ENCODE assay signal across 29 cellular contexts in the genomic region with DNA sequence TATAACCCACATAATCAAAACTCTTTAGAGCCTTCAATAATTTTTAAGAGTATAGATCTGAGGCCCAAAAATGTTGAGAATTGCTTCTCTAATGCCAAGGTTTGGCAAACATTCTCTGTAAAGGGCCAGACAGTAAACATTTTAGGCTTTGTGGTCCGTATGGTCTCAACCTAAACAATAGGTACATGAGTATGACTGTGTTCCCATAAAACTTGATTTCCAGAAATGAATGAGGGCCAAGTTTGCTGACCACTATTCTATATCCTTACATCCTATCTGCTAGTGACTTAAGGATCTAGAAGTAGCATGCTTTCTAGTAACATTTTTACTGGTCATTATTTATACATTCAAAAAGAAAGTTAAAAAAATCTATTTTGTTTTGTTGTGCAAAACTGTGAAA.
"Had no signal": no experiment of that assay in that cellular context is flagged by ENCODE, and none has a peak within 500 bp of the region (broad histone marks: within the 10 kb centered on the region; RNA-seq: fewer than 3 reads in every experiment).

No MANE protein-coding gene starts in this region.

- H3K4me3 Mint-ChIP-seq: natural killer cell treated with Interleukin-12 subunit alpha and Interleukin-12 subunit beta and Interleukin-15 and Interleukin-18, amount 100 ng/mL, for 72 hours; nephron progenitor cell; neural crest cell; stimulated activated effector memory CD8-positive, alpha-beta T cell treated with anti-CD3 and anti-CD28 coated beads, Interleukin-12 subunit alpha, Interleukin-12 subunit beta, amount 100 ng/mL, for 72 hours; stimulated activated naive B cell treated with anti-CD40 and anti-IgM and Interleukin-4, amounts not matched to agents 10 μg/mL and 1 μg/mL and 100 μg/mL, for 72 hours; stimulated activated naive CD8-positive, alpha-beta T cell treated with anti-CD3 and anti-CD28 coated beads, Interleukin-15, Interleukin-2, amounts not matched to agents 100 ng/mL and 50 ng/mL, for 24 hours had no signal

- H3K9me3 ChIP-seq: ovary, psoas muscle, right lobe of liver, sigmoid colon, stomach, thoracic aorta, thyroid gland, tibial nerve, upper lobe of left lung, vagina had no signal

- H3K27me3 ChIP-seq: ovary, right lobe of liver, sigmoid colon, stomach, thyroid gland, tibial nerve, upper lobe of left lung, vagina had no signal

- H3K27ac Mint-ChIP-seq: natural killer cell treated with Interleukin-12 subunit alpha and Interleukin-12 subunit beta and Interleukin-15 and Interleukin-18, amount 100 ng/mL, for 72 hours; nephron progenitor cell; progenitor cell of endocrine pancreas; stimulated activated effector memory CD8-positive, alpha-beta T cell treated with anti-CD3 and anti-CD28 coated beads, Interleukin-12 subunit alpha, Interleukin-12 subunit beta, amount 100 ng/mL, for 72 hours; stimulated activated naive B cell treated with anti-CD40 and anti-IgM and Interleukin-4, amounts not matched to agents 10 μg/mL and 1 μg/mL and 100 μg/mL, for 72 hours; stimulated activated naive CD8-positive, alpha-beta T cell treated with anti-CD3 and anti-CD28 coated beads, Interleukin-15, Interleukin-2, amounts not matched to agents 100 ng/mL and 50 ng/mL, for 24 hours had no signal

- H3K4me1 ChIP-seq: parathyroid adenoma, right lobe of liver, thyroid gland, vagina had no signal

- H3K4me3 ChIP-seq: ovary, psoas muscle, right lobe of liver, sigmoid colon, stomach, thoracic aorta, thyroid gland, tibial nerve, upper lobe of left lung, vagina had no signal

- FAIRE-seq: small intestine, urothelium cell line had no signal

- H3K79me2 ChIP-seq: parathyroid adenoma had no signal

- ATAC-seq: natural killer cell treated with Interleukin-12 subunit alpha and Interleukin-12 subunit beta and Interleukin-15 and Interleukin-18, amount 100 ng/mL, for 72 hours; psoas muscle; right cardiac atrium; right lobe of liver; stimulated activated effector memory CD8-positive, alpha-beta T cell treated with anti-CD3 and anti-CD28 coated beads, Interleukin-12 subunit alpha, Interleukin-12 subunit beta, amount 100 ng/mL, for 72 hours; stimulated activated naive B cell treated with anti-CD40 and anti-IgM and Interleukin-4, amounts not matched to agents 10 μg/mL and 1 μg/mL and 100 μg/mL, for 72 hours had no signal

- H3K9ac ChIP-seq: parathyroid adenoma had no signal

- H3K27me3 Mint-ChIP-seq: natural killer cell treated with Interleukin-12 subunit alpha and Interleukin-12 subunit beta and Interleukin-15 and Interleukin-18, amount 100 ng/mL, for 72 hours; progenitor cell of endocrine pancreas; stimulated activated naive CD8-positive, alpha-beta T cell treated with anti-CD3 and anti-CD28 coated beads, Interleukin-15, Interleukin-2, amounts not matched to agents 100 ng/mL and 50 ng/mL, for 24 hours had no signal

- H2AFZ ChIP-seq: parathyroid adenoma had no signal

- H3K27ac ChIP-seq: ovary, parathyroid adenoma, psoas muscle, right lobe of liver, sigmoid colon, stomach, thoracic aorta, thyroid gland, tibial nerve, upper lobe of left lung, vagina had no signal

- H3K36me3 ChIP-seq: ovary, right lobe of liver, sigmoid colon, stomach, thoracic aorta, thyroid gland, tibial nerve, upper lobe of left lung, vagina had no signal

- H3K9me3 Mint-ChIP-seq: natural killer cell treated with Interleukin-12 subunit alpha and Interleukin-12 subunit beta and Interleukin-15 and Interleukin-18, amount 100 ng/mL, for 72 hours; neural crest cell; stimulated activated naive CD8-positive, alpha-beta T cell treated with anti-CD3 and anti-CD28 coated beads, Interleukin-15, Interleukin-2, amounts not matched to agents 100 ng/mL and 50 ng/mL, for 24 hours had no signal

- DNase-seq: nephron progenitor cell; occipital lobe; ovary; posterior cingulate gyrus; psoas muscle; right cardiac atrium; right lobe of liver; sigmoid colon; small intestine; stimulated activated CD4-positive, alpha-beta T cell treated with anti-CD3 and anti-CD28 coated beads, Interleukin-15, amount 100 ng/mL, for 24 hours; stimulated activated CD4-positive, alpha-beta T cell treated with anti-CD3 and anti-CD28 coated beads, Interleukin-2, amount 100 ng/mL, for 24 hours; stimulated activated CD4-positive, alpha-beta T cell treated with anti-CD3 and anti-CD28 coated beads, Interleukin-2, amount 100 ng/mL, for 48 hours; stimulated activated CD4-positive, alpha-beta T cell treated with anti-CD3 and anti-CD28 coated beads, Interleukin-4, amount 100 ng/mL, for 24 hours; stimulated activated naive B cell treated with anti-CD40 and anti-IgM and Interleukin-4, amounts not matched to agents 10 μg/mL and 1 μg/mL and 100 μg/mL, for 72 hours; stimulated activated naive CD4-positive, alpha-beta T cell treated with Interleukin-2 at 50 U/mL for 16 hours; stomach; thyroid gland; trophoblast cell; upper lobe of left lung had no signal

- H3K36me3 Mint-ChIP-seq: stimulated activated effector memory CD8-positive, alpha-beta T cell treated with anti-CD3 and anti-CD28 coated beads, Interleukin-12 subunit alpha, Interleukin-12 subunit beta, amount 100 ng/mL, for 72 hours had no signal
